ENCODE assay signal across 22 cellular contexts in the genomic region with DNA sequence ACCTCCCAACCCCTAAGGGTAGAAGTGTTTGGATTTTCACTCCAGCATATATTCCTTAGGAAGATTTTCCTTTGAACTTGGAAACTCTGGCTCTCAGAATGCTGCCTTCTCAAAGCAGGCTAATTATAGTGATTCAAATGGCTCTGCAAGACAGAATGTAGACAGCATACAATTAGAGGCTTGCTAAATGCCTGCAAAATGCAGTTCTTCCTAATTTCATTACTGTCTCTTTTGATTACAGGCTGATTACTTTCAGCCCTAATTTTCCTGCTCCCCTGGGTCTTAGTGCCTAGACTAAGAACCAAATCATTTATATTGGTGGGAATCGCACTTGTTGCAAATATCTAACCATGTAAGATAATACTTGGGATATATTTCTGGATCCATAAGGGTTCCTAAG. TPM values are rescaled to one million over a fixed set of nuclear protein-coding genes. Genes with fewer than 3 reads are reported as not detected.
A peak's percentile ranks its signal among the peaks of the same experiment; 100 is the strongest.
DNase-seq lines count a peak whose midpoint lies in the region; ATAC-seq and TF ChIP-seq lines count a peak whose summit lies in the region.
"Had no signal": no experiment of that assay in that cellular context is flagged by ENCODE, and none has a peak within 500 bp of the region (broad histone marks: within the 10 kb centered on the region; RNA-seq: fewer than 3 reads in every experiment).

No MANE protein-coding gene starts in this region.

- in situ Hi-C loops in G401 (cut with HindIII; ENCODE audit: low sequenced_read_pairs) = no loop called here

- H3K4me2 ChIP-seq in OCI-LY3 (ENCODE audit: low read length) = peak overlapping the region; percentile 74; the same call in 1 of the 2 replicates
- H3K4me2 ChIP-seq: A549 had no signal

- H3K4me1 ChIP-seq in BE2C (peaks cover 53% of the 10 kb centered on the region), OCI-LY3 (ENCODE audit: low read length) (peaks cover 46% of the 10 kb centered on the region)
- H3K4me1 ChIP-seq: A549 had no signal

- H3K36me3 ChIP-seq in BE2C (no peaks in the 10 kb centered on the region), OCI-LY3 (replicated peaks; ENCODE audit: low read depth, low read length) (no peaks in the 10 kb centered on the region)

- TF ChIP-seq CTCF in BE2C (IDR thresholded peaks at IDR 0.05; ENCODE audit: low read depth, low read length) (no peak), OCI-LY3 (IDR thresholded peaks at IDR 0.05; ENCODE audit: low read depth, low read length) (no peak)

- H3K79me2 ChIP-seq in OCI-LY3 (ENCODE audit: low read length) = no peaks in the 10 kb centered on the region

- DNase-seq in BE2C = peak; percentile 40
- no peak for DNase-seq in G401 (ENCODE audit: low spot score)
- DNase-seq in activated T-cell treated with anti-CD3 and anti-CD28 coated beads for 4 hours = no peak
- no peak for DNase-seq in NCI-H510A (lab: John Stamatoyannopoulos, UW)
- DNase-seq: 8988T; ACHN; AML-193; C1 segment of cervical spinal cord; Calu3; CD4-positive, alpha-beta memory T cell; COR-L47; DMS53; DND-41; GDM1; GM23248; H9 had no signal

- H4K20me1 ChIP-seq in OCI-LY3 (ENCODE audit: insufficient read depth, low read length) = no peaks in the 10 kb centered on the region

- peak overlapping the region; percentile 95; the same call in 1 of the 2 replicates for H3K27ac ChIP-seq in OCI-LY3 (ENCODE audit: low read length)
- H3K27ac ChIP-seq: A549, GM23248 had no signal

- H3K9ac ChIP-seq in OCI-LY3 (ENCODE audit: low read length) = no peak overlapping the region
- H3K9ac ChIP-seq: GM23248 had no signal

- no peak overlapping the region for H2AFZ ChIP-seq in OCI-LY3 (ENCODE audit: low read depth, low read length)
- H2AFZ ChIP-seq: GM23248 had no signal

- H3K4me3 ChIP-seq in BE2C (ENCODE audit: low read depth, low read length) = no peak overlapping the region; the same call in 1 of the 2 replicates
- H3K4me3 ChIP-seq in OCI-LY3 (ENCODE audit: low read length) = no peak overlapping the region
- H3K4me3 ChIP-seq: A549, GM12878, GM23248 had no signal

- H3K27me3 ChIP-seq in BE2C = no peaks in the 10 kb centered on the region
- H3K27me3 ChIP-seq in OCI-LY3 (ENCODE audit: low read depth, low read length) = no peaks in the 10 kb centered on the region

- ATAC-seq in SK-N-SH treated with all-trans-retinoic acid at 6 μM for 48 hours = peak; percentile 62; the same call in 2 of the 3 replicates
- ATAC-seq: A549, GM12878, HCT116 had no signal

- H3K9me3 ChIP-seq in BE2C (no peaks in the 10 kb centered on the region), OCI-LY3 (ENCODE audit: insufficient read depth, low read length) (no peaks in the 10 kb centered on the region)
- H3K9me3 ChIP-seq: A549 had no signal

TF ChIP-seq in SK-N-SH treated with all-trans-retinoic acid at 6 μM for 48 hours, 23 proteins besides CTCF, POLR2A, EP300 and RAD21:
- TF ChIP-seq ZC3H10 (CRISPR knock-in tag; IDR thresholded peaks at IDR 0.05) (peak; percentile 19; the same call in 1 of the 2 replicates), SNAI2 (CRISPR knock-in tag; IDR thresholded peaks at IDR 0.05) (0 out of 2 replicates have a peak, but pooled peaks have one; percentile 27), ISL1 (CRISPR knock-in tag; IDR thresholded peaks at IDR 0.05) (peak; percentile 68), ZNF8 (CRISPR knock-in tag; IDR thresholded peaks at IDR 0.05) (no peak)
- TF ChIP-seq, protein P1, sequence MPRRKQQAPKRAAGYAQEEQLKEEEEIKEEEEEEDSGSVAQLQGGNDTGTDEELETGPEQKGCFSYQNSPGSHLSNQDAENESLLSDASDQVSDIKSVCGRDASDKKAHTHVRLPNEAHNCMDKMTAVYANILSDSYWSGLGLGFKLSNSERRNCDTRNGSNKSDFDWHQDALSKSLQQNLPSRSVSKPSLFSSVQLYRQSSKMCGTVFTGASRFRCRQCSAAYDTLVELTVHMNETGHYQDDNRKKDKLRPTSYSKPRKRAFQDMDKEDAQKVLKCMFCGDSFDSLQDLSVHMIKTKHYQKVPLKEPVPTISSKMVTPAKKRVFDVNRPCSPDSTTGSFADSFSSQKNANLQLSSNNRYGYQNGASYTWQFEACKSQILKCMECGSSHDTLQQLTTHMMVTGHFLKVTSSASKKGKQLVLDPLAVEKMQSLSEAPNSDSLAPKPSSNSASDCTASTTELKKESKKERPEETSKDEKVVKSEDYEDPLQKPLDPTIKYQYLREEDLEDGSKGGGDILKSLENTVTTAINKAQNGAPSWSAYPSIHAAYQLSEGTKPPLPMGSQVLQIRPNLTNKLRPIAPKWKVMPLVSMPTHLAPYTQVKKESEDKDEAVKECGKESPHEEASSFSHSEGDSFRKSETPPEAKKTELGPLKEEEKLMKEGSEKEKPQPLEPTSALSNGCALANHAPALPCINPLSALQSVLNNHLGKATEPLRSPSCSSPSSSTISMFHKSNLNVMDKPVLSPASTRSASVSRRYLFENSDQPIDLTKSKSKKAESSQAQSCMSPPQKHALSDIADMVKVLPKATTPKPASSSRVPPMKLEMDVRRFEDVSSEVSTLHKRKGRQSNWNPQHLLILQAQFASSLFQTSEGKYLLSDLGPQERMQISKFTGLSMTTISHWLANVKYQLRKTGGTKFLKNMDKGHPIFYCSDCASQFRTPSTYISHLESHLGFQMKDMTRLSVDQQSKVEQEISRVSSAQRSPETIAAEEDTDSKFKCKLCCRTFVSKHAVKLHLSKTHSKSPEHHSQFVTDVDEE (CRISPR knock-in tag; IDR thresholded peaks at IDR 0.05) = 0 out of 2 replicates have a peak, but pooled peaks have one; percentile 44

RNA-seq across cellular contexts. Expression of a gene that starts 50.8 kb away (rescaled TPM):
- polyA plus RNA-seq in BE2C (2012; ENCODE audit: insufficient read depth, insufficient read length, low read depth) = 0.73 TPM
- total RNA-seq in G401 (2014; rRNA removed; shearing (Covaris generic)) = not detected in 2 replicates
- total RNA-seq: GM23248, H4 had no signal
- polyA plus RNA-seq: CD4-positive, alpha-beta memory T cell had no signal

RNA-seq across cellular contexts. Expression of a gene that starts 55.2 kb away (rescaled TPM):
- polyA plus RNA-seq in BE2C (2012; ENCODE audit: insufficient read depth, insufficient read length, low read depth) = 16.3 TPM
- total RNA-seq in G401 (2014; rRNA removed; shearing (Covaris generic)) = 22.4 and 47.3 TPM in 2 replicates
